ENCODE assay signal across 8 cellular contexts in genomic region chrX:154750301-154751120, GRCh38. TPM values are rescaled to one million over a fixed set of nuclear protein-coding genes. Genes with fewer than 3 reads are reported as not detected.
A peak's percentile ranks its signal among the peaks of the same experiment; 100 is the strongest.
DNase-seq lines count a peak whose midpoint lies in the region; ATAC-seq and TF ChIP-seq lines count a peak whose summit lies in the region.

GAB3 (minus strand) TSS chrX:154751077; CDS start chrX:154751025, 52 bp downstream.

- peak within 1 kb of the TSS; percentile 87 for H3K4me2 ChIP-seq in skeletal muscle satellite cell (ENCODE audit: low read length)

- H3K4me1 ChIP-seq in Peyer's patch, result no peaks in the 10 kb centered on the region
- peaks cover 2 to 4% of the 10 kb centered on the region in 2 donors for H3K4me1 ChIP-seq in ascending aorta
- peaks cover 2% of the 10 kb centered on the region for H3K4me1 ChIP-seq in iPS-15b (ENCODE audit: control insufficient read depth, insufficient read depth, low read length)
- H3K4me1 ChIP-seq in skeletal muscle satellite cell (ENCODE audit: control insufficient read depth, insufficient read depth, low read length), result no peaks in the 10 kb centered on the region

- no peaks in the 10 kb centered on the region for H3K36me3 ChIP-seq in Peyer's patch
- H3K36me3 ChIP-seq in ascending aorta, result no peaks in the 10 kb centered on the region
- no peaks in the 10 kb centered on the region for H3K36me3 ChIP-seq in iPS-15b (ENCODE audit: control insufficient read depth, insufficient read depth, low read length)
- no peaks in the 10 kb centered on the region for H3K36me3 ChIP-seq in skeletal muscle satellite cell (ENCODE audit: insufficient read depth, low read length)

- peak; percentile 70 for ATAC-seq in HG02981 (IDR thresholded peaks at IDR 0.05; ENCODE audit: unreplicated experiment)

- H3K27ac ChIP-seq in Peyer's patch (peak within 1 kb of the TSS; percentile 73 to 78 (median 78)), ascending aorta (peak within 1 kb of the TSS; percentile 82 to 88)

- H3K27me3 ChIP-seq in Peyer's patch (no peaks in the 10 kb centered on the region), ascending aorta (no peaks in the 10 kb centered on the region), iPS-15b (ENCODE audit: control insufficient read depth, insufficient read depth, low read length) (peaks cover 38% of the 10 kb centered on the region), skeletal muscle satellite cell (ENCODE audit: control insufficient read depth, insufficient read depth, low read length) (peaks cover 3% of the 10 kb centered on the region)

- H3K9ac ChIP-seq in iPS-15b (ENCODE audit: low read depth, low read length) (no peak within 1 kb of the TSS), skeletal muscle satellite cell (ENCODE audit: low read depth, low read length) (peak within 1 kb of the TSS; percentile 71)

- DNase-seq in NCI-H2171 treated with DMSO at 0.1 percent for 48 hours (lab: John Stamatoyannopoulos, UW) (peak; percentile 28), NCI-H2171 (lab: John Stamatoyannopoulos, UW) (no peak), Peyer's patch (peak; percentile 48 to 66 (median 54)), ascending aorta (ENCODE audit: low spot score in 2 of 2) (no peak), NCI-H1048 (lab: John Stamatoyannopoulos, UW) (no peak)

- H3K9me3 ChIP-seq in Peyer's patch (no peaks in the 10 kb centered on the region), ascending aorta (no peaks in the 10 kb centered on the region), iPS-15b (ENCODE audit: control insufficient read depth, insufficient read depth, low read length) (peaks cover 4% of the 10 kb centered on the region), skeletal muscle satellite cell (replicated peaks; ENCODE audit: low read length) (no peaks in the 10 kb centered on the region)

- intact Hi-C loops in ascending aorta (cut with DNase I), result no loop called here

- no peak for TF ChIP-seq POLR2A in Peyer's patch (IDR thresholded peaks at IDR 0.05)

- H3K4me3 ChIP-seq in Peyer's patch (peak within 1 kb of the TSS; percentile 49 to 60 (median 54)), ascending aorta (peak within 1 kb of the TSS; percentile 46 to 76), iPS-15b (ENCODE audit: low read depth, low read length) (peak within 1 kb of the TSS; percentile 43), skeletal muscle satellite cell (ENCODE audit: low read length) (peak within 1 kb of the TSS; percentile 73)

- TF ChIP-seq CTCF in Peyer's patch (IDR thresholded peaks at IDR 0.05), result no peak
- no peak for TF ChIP-seq CTCF in ascending aorta (IDR thresholded peaks at IDR 0.05)

RNA-seq across cellular contexts. Expression of gene GAB3, which starts in this region (rescaled TPM):
- total RNA-seq in Peyer's patch, result 1 to 10 TPM; 3.5 to 7.4 (median 5.0) TPM
- 2.9 TPM for total RNA-seq in ascending aorta
- total RNA-seq in skeletal muscle satellite cell (2012; rRNA removed), result 9.2 and 15.5 TPM in 2 replicates

Comparison
In these comparisons a context has a peak if more than half of its experiments do, and no peak if none do; other contexts are left out.
1. DNase-seq: peak in NCI-H2171 treated with DMSO at 0.1 percent for 48 hours (single experiment) and Peyer's patch (3 of 3); none in NCI-H2171 (single experiment), ascending aorta (0 of 2) and NCI-H1048 (single experiment).
2. Peak in every context shown above with its lines, with median percentiles within 50 percentile points of each other: H3K4me3 ChIP-seq.